1 cellular context compared by ENCODE assay signal in the genomic region with DNA sequence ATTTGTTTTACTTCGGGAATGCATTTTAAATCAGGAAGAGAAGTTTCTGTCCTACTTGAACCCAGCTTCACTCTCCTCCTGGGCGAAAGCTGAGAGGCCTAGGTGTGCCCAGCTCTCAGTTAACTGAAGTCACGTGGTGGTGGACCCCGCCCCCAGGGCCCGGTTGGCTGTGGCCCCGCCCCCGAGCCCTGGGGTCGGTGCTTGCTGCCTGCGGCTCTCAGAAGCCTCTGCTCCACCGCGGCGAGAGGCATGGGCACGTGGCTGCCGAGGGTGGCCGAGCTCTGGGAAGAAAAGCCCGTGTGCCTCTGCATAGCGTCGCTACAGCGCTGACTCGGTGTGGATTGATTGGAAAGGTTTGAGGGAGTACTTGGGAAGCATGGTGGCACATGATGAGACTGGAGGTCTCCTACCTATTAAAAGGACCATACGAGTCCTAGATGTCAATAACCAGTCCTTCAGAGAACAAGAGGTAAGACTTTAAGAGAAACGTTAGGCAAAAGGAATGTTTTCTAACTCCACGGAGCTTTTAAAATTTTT.
TF ChIP-seq lines count a peak whose summit lies in the region.

No MANE protein-coding gene starts in this region.

TF ChIP-seq in HEK293, 187 proteins besides CTCF, POLR2A, EP300 and RAD21 (continued from another document and continues in another):
- TF ChIP-seq ZBTB8A (tag by site-specific recombination; IDR thresholded peaks at IDR 0.05) (no peak; the same call in 1 of the 2 replicates), ZNF2 (tag by site-specific recombination; IDR thresholded peaks at IDR 0.05) (peak; percentile 74; the same call in 1 of the 2 replicates), ZNF837 (tag by site-specific recombination; IDR thresholded peaks at IDR 0.05) (no peak), KLF8 (tag by site-specific recombination; IDR thresholded peaks at IDR 0.05) (peak; percentile 46), ZNF555 (tag by site-specific recombination; conservative IDR thresholded peaks at IDR 0.05) (no peak), TRIM28 (IDR thresholded peaks at IDR 0.05; ENCODE audit: borderline replicate concordance, low read length) (no peak), ZNF184 (tag by site-specific recombination; IDR thresholded peaks at IDR 0.05) (no peak), PRDM1 (tag by site-specific recombination; IDR thresholded peaks at IDR 0.05) (peak; percentile 91), ZNF514 (tag by site-specific recombination; IDR thresholded peaks at IDR 0.05) (no peak), ZNF121 (tag by site-specific recombination; IDR thresholded peaks at IDR 0.05) (no peak), ZNF777 (tag by site-specific recombination; IDR thresholded peaks at IDR 0.05; ENCODE audit: borderline replicate concordance) (no peak), ZNF596 (tag by site-specific recombination; IDR thresholded peaks at IDR 0.05) (no peak), ZNF501 (tag by site-specific recombination; IDR thresholded peaks at IDR 0.05) (no peak), ZNF366 (tag by site-specific recombination; conservative IDR thresholded peaks at IDR 0.05) (0 out of 2 replicates have a peak, but pooled peaks have one; percentile 29), ZNF132 (tag by site-specific recombination; IDR thresholded peaks at IDR 0.05; ENCODE audit: borderline replicate concordance) (no peak), KLF9 (tag by site-specific recombination; IDR thresholded peaks at IDR 0.05; ENCODE audit: low read depth) (peak; percentile 89), ZNF677 (tag by site-specific recombination; IDR thresholded peaks at IDR 0.05) (no peak), HOXA7 (CRISPR knock-in tag; IDR thresholded peaks at IDR 0.05; ENCODE audit: borderline replicate concordance) (no peak), FEZF1 (tag by site-specific recombination; IDR thresholded peaks at IDR 0.05) (no peak), MYNN (tag by site-specific recombination; IDR thresholded peaks at IDR 0.05; ENCODE audit: borderline replicate concordance) (no peak), ZNF433 (tag by site-specific recombination; IDR thresholded peaks at IDR 0.05; ENCODE audit: low read depth) (no peak), HOXD13 (CRISPR knock-in tag; IDR thresholded peaks at IDR 0.05; ENCODE audit: borderline replicate concordance) (no peak), ZNF221 (tag by site-specific recombination; IDR thresholded peaks at IDR 0.05; ENCODE audit: borderline replicate concordance) (no peak), ZNF629 (tag by site-specific recombination; IDR thresholded peaks at IDR 0.05) (peak; percentile 27; the same call in 1 of the 2 replicates), ZNF302 (tag by site-specific recombination; IDR thresholded peaks at IDR 0.05; ENCODE audit: low read depth) (no peak), ZNF585B (tag by site-specific recombination; IDR thresholded peaks at IDR 0.05) (no peak), ZNF37A (tag by site-specific recombination; IDR thresholded peaks at IDR 0.05) (no peak), MEIS1 (CRISPR knock-in tag; IDR thresholded peaks at IDR 0.05; ENCODE audit: borderline replicate concordance) (no peak), ZNF530 (tag by site-specific recombination; IDR thresholded peaks at IDR 0.05; ENCODE audit: low read depth) (no peak), ZNF707 (tag by site-specific recombination; IDR thresholded peaks at IDR 0.05) (no peak), SCRT1 (tag by site-specific recombination; IDR thresholded peaks at IDR 0.05; ENCODE audit: borderline replicate concordance) (no peak), ZNF843 (tag by site-specific recombination; IDR thresholded peaks at IDR 0.05) (no peak), ZNF223 (tag by site-specific recombination; IDR thresholded peaks at IDR 0.05) (no peak), ZNF670 (tag by site-specific recombination; IDR thresholded peaks at IDR 0.05; ENCODE audit: low read depth) (no peak), ZNF214 (tag by site-specific recombination; IDR thresholded peaks at IDR 0.05; ENCODE audit: borderline replicate concordance) (no peak), ZNF404 (tag by site-specific recombination; IDR thresholded peaks at IDR 0.05) (no peak), ZNF521 (tag by site-specific recombination; IDR thresholded peaks at IDR 0.05) (no peak), ZNF776 (tag by site-specific recombination; IDR thresholded peaks at IDR 0.05; ENCODE audit: borderline replicate concordance) (no peak), GLIS1 (tag by site-specific recombination; IDR thresholded peaks at IDR 0.05) (peak; percentile 57; the same call in 1 of the 2 replicates), ZNF561 (tag by site-specific recombination; IDR thresholded peaks at IDR 0.05; ENCODE audit: borderline replicate concordance) (no peak; the same call in 1 of the 2 replicates), KLF16 (tag by site-specific recombination; IDR thresholded peaks at IDR 0.05) (0 out of 2 replicates have a peak, but pooled peaks have one; percentile 42), ZNF140 (tag by site-specific recombination; IDR thresholded peaks at IDR 0.05) (no peak), IKZF3 (tag by site-specific recombination; IDR thresholded peaks at IDR 0.05) (no peak), ZNF10 (tag by site-specific recombination; IDR thresholded peaks at IDR 0.05) (no peak), KLF7 (tag by site-specific recombination; IDR thresholded peaks at IDR 0.05; ENCODE audit: borderline replicate concordance) (no peak), ZNF660 (tag by site-specific recombination; IDR thresholded peaks at IDR 0.05) (peak; percentile 77), ZBTB21 (tag by site-specific recombination; IDR thresholded peaks at IDR 0.05) (no peak), GFI1B (tag by site-specific recombination; IDR thresholded peaks at IDR 0.05) (no peak)
- TF ChIP-seq, protein P1, sequence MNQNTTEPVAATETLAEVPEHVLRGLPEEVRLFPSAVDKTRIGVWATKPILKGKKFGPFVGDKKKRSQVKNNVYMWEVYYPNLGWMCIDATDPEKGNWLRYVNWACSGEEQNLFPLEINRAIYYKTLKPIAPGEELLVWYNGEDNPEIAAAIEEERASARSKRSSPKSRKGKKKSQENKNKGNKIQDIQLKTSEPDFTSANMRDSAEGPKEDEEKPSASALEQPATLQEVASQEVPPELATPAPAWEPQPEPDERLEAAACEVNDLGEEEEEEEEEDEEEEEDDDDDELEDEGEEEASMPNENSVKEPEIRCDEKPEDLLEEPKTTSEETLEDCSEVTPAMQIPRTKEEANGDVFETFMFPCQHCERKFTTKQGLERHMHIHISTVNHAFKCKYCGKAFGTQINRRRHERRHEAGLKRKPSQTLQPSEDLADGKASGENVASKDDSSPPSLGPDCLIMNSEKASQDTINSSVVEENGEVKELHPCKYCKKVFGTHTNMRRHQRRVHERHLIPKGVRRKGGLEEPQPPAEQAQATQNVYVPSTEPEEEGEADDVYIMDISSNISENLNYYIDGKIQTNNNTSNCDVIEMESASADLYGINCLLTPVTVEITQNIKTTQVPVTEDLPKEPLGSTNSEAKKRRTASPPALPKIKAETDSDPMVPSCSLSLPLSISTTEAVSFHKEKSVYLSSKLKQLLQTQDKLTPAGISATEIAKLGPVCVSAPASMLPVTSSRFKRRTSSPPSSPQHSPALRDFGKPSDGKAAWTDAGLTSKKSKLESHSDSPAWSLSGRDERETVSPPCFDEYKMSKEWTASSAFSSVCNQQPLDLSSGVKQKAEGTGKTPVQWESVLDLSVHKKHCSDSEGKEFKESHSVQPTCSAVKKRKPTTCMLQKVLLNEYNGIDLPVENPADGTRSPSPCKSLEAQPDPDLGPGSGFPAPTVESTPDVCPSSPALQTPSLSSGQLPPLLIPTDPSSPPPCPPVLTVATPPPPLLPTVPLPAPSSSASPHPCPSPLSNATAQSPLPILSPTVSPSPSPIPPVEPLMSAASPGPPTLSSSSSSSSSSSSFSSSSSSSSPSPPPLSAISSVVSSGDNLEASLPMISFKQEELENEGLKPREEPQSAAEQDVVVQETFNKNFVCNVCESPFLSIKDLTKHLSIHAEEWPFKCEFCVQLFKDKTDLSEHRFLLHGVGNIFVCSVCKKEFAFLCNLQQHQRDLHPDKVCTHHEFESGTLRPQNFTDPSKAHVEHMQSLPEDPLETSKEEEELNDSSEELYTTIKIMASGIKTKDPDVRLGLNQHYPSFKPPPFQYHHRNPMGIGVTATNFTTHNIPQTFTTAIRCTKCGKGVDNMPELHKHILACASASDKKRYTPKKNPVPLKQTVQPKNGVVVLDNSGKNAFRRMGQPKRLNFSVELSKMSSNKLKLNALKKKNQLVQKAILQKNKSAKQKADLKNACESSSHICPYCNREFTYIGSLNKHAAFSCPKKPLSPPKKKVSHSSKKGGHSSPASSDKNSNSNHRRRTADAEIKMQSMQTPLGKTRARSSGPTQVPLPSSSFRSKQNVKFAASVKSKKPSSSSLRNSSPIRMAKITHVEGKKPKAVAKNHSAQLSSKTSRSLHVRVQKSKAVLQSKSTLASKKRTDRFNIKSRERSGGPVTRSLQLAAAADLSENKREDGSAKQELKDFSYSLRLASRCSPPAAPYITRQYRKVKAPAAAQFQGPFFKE (tag by site-specific recombination; IDR thresholded peaks at IDR 0.05; ENCODE audit: borderline replicate concordance) = no peak
- TF ChIP-seq, protein P2, sequence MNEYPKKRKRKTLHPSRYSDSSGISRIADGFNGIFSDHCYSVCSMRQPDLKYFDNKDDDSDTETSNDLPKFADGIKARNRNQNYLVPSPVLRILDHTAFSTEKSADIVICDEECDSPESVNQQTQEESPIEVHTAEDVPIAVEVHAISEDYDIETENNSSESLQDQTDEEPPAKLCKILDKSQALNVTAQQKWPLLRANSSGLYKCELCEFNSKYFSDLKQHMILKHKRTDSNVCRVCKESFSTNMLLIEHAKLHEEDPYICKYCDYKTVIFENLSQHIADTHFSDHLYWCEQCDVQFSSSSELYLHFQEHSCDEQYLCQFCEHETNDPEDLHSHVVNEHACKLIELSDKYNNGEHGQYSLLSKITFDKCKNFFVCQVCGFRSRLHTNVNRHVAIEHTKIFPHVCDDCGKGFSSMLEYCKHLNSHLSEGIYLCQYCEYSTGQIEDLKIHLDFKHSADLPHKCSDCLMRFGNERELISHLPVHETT (tag by site-specific recombination; IDR thresholded peaks at IDR 0.05) = no peak
- TF ChIP-seq, protein P3, sequence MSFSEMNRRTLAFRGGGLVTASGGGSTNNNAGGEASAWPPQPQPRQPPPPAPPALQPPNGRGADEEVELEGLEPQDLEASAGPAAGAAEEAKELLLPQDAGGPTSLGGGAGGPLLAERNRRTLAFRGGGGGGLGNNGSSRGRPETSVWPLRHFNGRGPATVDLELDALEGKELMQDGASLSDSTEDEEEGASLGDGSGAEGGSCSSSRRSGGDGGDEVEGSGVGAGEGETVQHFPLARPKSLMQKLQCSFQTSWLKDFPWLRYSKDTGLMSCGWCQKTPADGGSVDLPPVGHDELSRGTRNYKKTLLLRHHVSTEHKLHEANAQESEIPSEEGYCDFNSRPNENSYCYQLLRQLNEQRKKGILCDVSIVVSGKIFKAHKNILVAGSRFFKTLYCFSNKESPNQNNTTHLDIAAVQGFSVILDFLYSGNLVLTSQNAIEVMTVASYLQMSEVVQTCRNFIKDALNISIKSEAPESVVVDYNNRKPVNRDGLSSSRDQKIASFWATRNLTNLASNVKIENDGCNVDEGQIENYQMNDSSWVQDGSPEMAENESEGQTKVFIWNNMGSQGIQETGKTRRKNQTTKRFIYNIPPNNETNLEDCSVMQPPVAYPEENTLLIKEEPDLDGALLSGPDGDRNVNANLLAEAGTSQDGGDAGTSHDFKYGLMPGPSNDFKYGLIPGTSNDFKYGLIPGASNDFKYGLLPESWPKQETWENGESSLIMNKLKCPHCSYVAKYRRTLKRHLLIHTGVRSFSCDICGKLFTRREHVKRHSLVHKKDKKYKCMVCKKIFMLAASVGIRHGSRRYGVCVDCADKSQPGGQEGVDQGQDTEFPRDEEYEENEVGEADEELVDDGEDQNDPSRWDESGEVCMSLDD (tag by site-specific recombination; IDR thresholded peaks at IDR 0.05) = no peak
- TF ChIP-seq, protein P4, sequence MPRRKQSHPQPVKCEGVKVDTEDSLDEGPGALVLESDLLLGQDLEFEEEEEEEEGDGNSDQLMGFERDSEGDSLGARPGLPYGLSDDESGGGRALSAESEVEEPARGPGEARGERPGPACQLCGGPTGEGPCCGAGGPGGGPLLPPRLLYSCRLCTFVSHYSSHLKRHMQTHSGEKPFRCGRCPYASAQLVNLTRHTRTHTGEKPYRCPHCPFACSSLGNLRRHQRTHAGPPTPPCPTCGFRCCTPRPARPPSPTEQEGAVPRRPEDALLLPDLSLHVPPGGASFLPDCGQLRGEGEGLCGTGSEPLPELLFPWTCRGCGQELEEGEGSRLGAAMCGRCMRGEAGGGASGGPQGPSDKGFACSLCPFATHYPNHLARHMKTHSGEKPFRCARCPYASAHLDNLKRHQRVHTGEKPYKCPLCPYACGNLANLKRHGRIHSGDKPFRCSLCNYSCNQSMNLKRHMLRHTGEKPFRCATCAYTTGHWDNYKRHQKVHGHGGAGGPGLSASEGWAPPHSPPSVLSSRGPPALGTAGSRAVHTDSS (tag by site-specific recombination; IDR thresholded peaks at IDR 0.05) = no peak
- TF ChIP-seq, protein P5, sequence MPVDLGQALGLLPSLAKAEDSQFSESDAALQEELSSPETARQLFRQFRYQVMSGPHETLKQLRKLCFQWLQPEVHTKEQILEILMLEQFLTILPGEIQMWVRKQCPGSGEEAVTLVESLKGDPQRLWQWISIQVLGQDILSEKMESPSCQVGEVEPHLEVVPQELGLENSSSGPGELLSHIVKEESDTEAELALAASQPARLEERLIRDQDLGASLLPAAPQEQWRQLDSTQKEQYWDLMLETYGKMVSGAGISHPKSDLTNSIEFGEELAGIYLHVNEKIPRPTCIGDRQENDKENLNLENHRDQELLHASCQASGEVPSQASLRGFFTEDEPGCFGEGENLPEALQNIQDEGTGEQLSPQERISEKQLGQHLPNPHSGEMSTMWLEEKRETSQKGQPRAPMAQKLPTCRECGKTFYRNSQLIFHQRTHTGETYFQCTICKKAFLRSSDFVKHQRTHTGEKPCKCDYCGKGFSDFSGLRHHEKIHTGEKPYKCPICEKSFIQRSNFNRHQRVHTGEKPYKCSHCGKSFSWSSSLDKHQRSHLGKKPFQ (tag by site-specific recombination; IDR thresholded peaks at IDR 0.05) = no peak
- TF ChIP-seq, protein P6, sequence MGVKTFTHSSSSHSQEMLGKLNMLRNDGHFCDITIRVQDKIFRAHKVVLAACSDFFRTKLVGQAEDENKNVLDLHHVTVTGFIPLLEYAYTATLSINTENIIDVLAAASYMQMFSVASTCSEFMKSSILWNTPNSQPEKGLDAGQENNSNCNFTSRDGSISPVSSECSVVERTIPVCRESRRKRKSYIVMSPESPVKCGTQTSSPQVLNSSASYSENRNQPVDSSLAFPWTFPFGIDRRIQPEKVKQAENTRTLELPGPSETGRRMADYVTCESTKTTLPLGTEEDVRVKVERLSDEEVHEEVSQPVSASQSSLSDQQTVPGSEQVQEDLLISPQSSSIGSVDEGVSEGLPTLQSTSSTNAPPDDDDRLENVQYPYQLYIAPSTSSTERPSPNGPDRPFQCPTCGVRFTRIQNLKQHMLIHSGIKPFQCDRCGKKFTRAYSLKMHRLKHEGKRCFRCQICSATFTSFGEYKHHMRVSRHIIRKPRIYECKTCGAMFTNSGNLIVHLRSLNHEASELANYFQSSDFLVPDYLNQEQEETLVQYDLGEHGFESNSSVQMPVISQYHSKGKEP (tag by site-specific recombination; IDR thresholded peaks at IDR 0.05) = no peak
- TF ChIP-seq, protein P7, sequence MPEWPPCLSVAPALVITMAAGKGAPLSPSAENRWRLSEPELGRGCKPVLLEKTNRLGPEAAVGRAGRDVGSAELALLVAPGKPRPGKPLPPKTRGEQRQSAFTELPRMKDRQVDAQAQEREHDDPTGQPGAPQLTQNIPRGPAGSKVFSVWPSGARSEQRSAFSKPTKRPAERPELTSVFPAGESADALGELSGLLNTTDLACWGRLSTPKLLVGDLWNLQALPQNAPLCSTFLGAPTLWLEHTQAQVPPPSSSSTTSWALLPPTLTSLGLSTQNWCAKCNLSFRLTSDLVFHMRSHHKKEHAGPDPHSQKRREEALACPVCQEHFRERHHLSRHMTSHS (tag by site-specific recombination; IDR thresholded peaks at IDR 0.05) = no peak
